ENCODE assay signal across 1 cellular context in genomic region chr2:15940661-15941482, GRCh38.
TF ChIP-seq lines count a peak whose summit lies in the region.

No MANE protein-coding gene starts in this region.

TF ChIP-seq in SK-N-SH, 30 proteins besides CTCF, POLR2A, EP300 and RAD21 (continued from another document):
- TF ChIP-seq MAX (IDR thresholded peaks at IDR 0.05; ENCODE audit: low read depth) = no peak
- no peak for TF ChIP-seq CHD2 (IDR thresholded peaks at IDR 0.05; ENCODE audit: low read length, partially characterized antibody)
- no peak for TF ChIP-seq REST (IDR thresholded peaks at IDR 0.05; ENCODE audit: low read depth, low read length)
- TF ChIP-seq TEAD4 (IDR thresholded peaks at IDR 0.05; ENCODE audit: borderline replicate concordance, insufficient read depth) = no peak
